ENCODE assay signal across 9 cellular contexts in genomic region chr12:49342066-49342913, GRCh38. TPM values are rescaled to one million over a fixed set of nuclear protein-coding genes. Genes with fewer than 3 reads are reported as not detected.
A peak's percentile ranks its signal among the peaks of the same experiment; 100 is the strongest.
DNase-seq lines count a peak whose midpoint lies in the region; ATAC-seq and TF ChIP-seq lines count a peak whose summit lies in the region.
"Had no signal": no experiment of that assay in that cellular context is flagged by ENCODE, and none has a peak within 500 bp of the region (broad histone marks: within the 10 kb centered on the region; RNA-seq: fewer than 3 reads in every experiment).

No MANE protein-coding gene starts in this region.

- CTCF ChIA-PET in Caco-2 (lab: Charles Lee) = interaction anchor here (0.6 to 2.9 kb wide), 5 partner anchors 10 to 941 kb away, joined by 3 to 36 read pairs (median 10); partner anchors contain the start of gene TROAP
- CTCF ChIA-PET in activated naive CD4-positive, alpha-beta T cell treated with anti-CD3 and anti-CD28 coated beads for 36 hours (lab: Charles Lee) = interaction anchor here (0.6 to 3.9 kb wide), 24 partner anchors 10 to 287 kb away, joined by 3 to 153 read pairs (median 5); partner anchors contain the start of genes PRPH, SPATS2 and TROAP

- H3K4me1 ChIP-seq in Caco-2 = peaks cover 4% of the 10 kb centered on the region
- peaks cover 15% of the 10 kb centered on the region for H3K4me1 ChIP-seq in Loucy (ENCODE audit: insufficient read depth, low read length, poor library complexity, severe bottlenecking)
- peaks cover 46% of the 10 kb centered on the region for H3K4me1 ChIP-seq in suprapubic skin

- H3F3A ChIP-seq in Loucy (ENCODE audit: low read depth) = no peaks in the 10 kb centered on the region

- H3K4me3 Mint-ChIP-seq in Caco-2 (ENCODE audit: unreplicated experiment) = no peak overlapping the region
- H3K4me3 Mint-ChIP-seq in activated naive CD4-positive, alpha-beta T cell treated with anti-CD3 and anti-CD28 coated beads for 36 hours = no peak overlapping the region

- H3K4me3 ChIP-seq in Caco-2 (ENCODE audit: low read depth, low read length) = no peak overlapping the region
- H3K4me3 ChIP-seq in Loucy (ENCODE audit: low read length, poor library complexity, severe bottlenecking) = no peak overlapping the region
- H3K4me3 ChIP-seq in suprapubic skin = peak overlapping the region; percentile 47

- intact Hi-C loops in Caco-2 (cut with micrococcal nuclease; ENCODE audit: unreplicated experiment) = no loop called here
- intact Hi-C loops in activated naive CD4-positive, alpha-beta T cell treated with anti-CD3 and anti-CD28 coated beads for 36 hours (cut with micrococcal nuclease) = loop anchor here (1.0 to 10.0 kb wide), 6 partner anchors 20 to 367 kb away; partner anchors contain the start of genes TUBA1C, WNT1 and WNT10B

- peaks cover 12% of the 10 kb centered on the region for H3K36me3 Mint-ChIP-seq in Caco-2 (ENCODE audit: insufficient read depth, unreplicated experiment)
- H3K36me3 Mint-ChIP-seq in activated naive CD4-positive, alpha-beta T cell treated with anti-CD3 and anti-CD28 coated beads for 36 hours (ENCODE audit: low read depth) = no peaks in the 10 kb centered on the region

- peaks cover 8% of the 10 kb centered on the region for H3K4me1 Mint-ChIP-seq in Caco-2 (ENCODE audit: low read depth, unreplicated experiment)
- H3K4me1 Mint-ChIP-seq in activated naive CD4-positive, alpha-beta T cell treated with anti-CD3 and anti-CD28 coated beads for 36 hours (ENCODE audit: low read depth) = peaks cover 48% of the 10 kb centered on the region

- H3K9me3 Mint-ChIP-seq in Caco-2 (ENCODE audit: unreplicated experiment) = no peaks in the 10 kb centered on the region
- H3K9me3 Mint-ChIP-seq in activated naive CD4-positive, alpha-beta T cell treated with anti-CD3 and anti-CD28 coated beads for 36 hours = no peaks in the 10 kb centered on the region

- TF ChIP-seq POLR2A in suprapubic skin (IDR thresholded peaks at IDR 0.05) = no peak

- WGBS in suprapubic skin = 2% methylated on average over 28 of the region's 58 CpGs

- DNase-seq in Caco-2 (peak; percentile 61 to 74), SK-N-DZ (ENCODE audit: low spot score) (peak; percentile 96), globus pallidus (ENCODE audit: low spot score) (peak; percentile 63), omental fat pad (ENCODE audit: low spot score) (no peak), suprapubic skin (ENCODE audit: low spot score in 2 of 2) (peak; percentile 82 to 85)
- peak; percentile 90 for DNase-seq in activated naive CD4-positive, alpha-beta T cell treated with anti-CD3 and anti-CD28 coated beads for 36 hours

- no peak overlapping the region for H3K27ac ChIP-seq in suprapubic skin

- POLR2A ChIA-PET in Caco-2 (lab: Charles Lee) = interaction anchor here (1.0 kb wide), 1 partner anchor 10 kb away, joined by 3 read pairs; no protein-coding TSS in a partner anchor

- H3K27me3 Mint-ChIP-seq in Caco-2 (ENCODE audit: insufficient read depth, unreplicated experiment) = no peaks in the 10 kb centered on the region
- H3K27me3 Mint-ChIP-seq in activated naive CD4-positive, alpha-beta T cell treated with anti-CD3 and anti-CD28 coated beads for 36 hours (ENCODE audit: low read depth) = peaks cover 78% of the 10 kb centered on the region

- H3K9me3 ChIP-seq in Caco-2 (no peaks in the 10 kb centered on the region), Loucy (ENCODE audit: insufficient read depth, low read depth, low read length) (no peaks in the 10 kb centered on the region), suprapubic skin (no peaks in the 10 kb centered on the region)

- H3K27me3 ChIP-seq in Caco-2 (replicated peaks; ENCODE audit: control insufficient read depth, insufficient read depth, low read length) (no peaks in the 10 kb centered on the region), Loucy (ENCODE audit: insufficient read depth, low read length, poor library complexity, severe bottlenecking) (no peaks in the 10 kb centered on the region), suprapubic skin (peaks cover 52% of the 10 kb centered on the region)

- no peaks in the 10 kb centered on the region for H3K79me2 ChIP-seq in Loucy (ENCODE audit: insufficient read depth, low read length)

- H3K27ac Mint-ChIP-seq in Caco-2 (ENCODE audit: unreplicated experiment) = no peak overlapping the region
- H3K27ac Mint-ChIP-seq in activated naive CD4-positive, alpha-beta T cell treated with anti-CD3 and anti-CD28 coated beads for 36 hours = no peak overlapping the region

- no peak for TF ChIP-seq EP300 in suprapubic skin (IDR thresholded peaks at IDR 0.05)

- no peak overlapping the region for H3K9ac ChIP-seq in Loucy (ENCODE audit: low read depth, low read length, poor library complexity, severe bottlenecking)

- H4K20me1 ChIP-seq in Loucy (ENCODE audit: insufficient read depth, low read length, poor library complexity, severe bottlenecking) = no peaks in the 10 kb centered on the region

- H3K4me2 ChIP-seq in Loucy (ENCODE audit: low read depth, low read length, poor library complexity, severe bottlenecking) = no peak overlapping the region

- H3K9me2 ChIP-seq in Loucy (replicated peaks; ENCODE audit: low read depth, low read length) = no peaks in the 10 kb centered on the region

- TF ChIP-seq CTCF in Caco-2 (IDR thresholded peaks at IDR 0.05; ENCODE audit: insufficient read depth in 1 of 2, low read depth in 1 of 2, low read length in 1 of 2, severe bottlenecking in 1 of 2, unreplicated experiment in 1 of 2) = peak; percentile 47 to 67
- TF ChIP-seq CTCF in Loucy (conservative IDR thresholded peaks at IDR 0.05; ENCODE audit: low read length) = peak; percentile 84
- TF ChIP-seq CTCF in omental fat pad (IDR thresholded peaks at IDR 0.05) = peak in 1 of 3 donors; percentile 10
- peak; percentile 50 to 89 for TF ChIP-seq CTCF in suprapubic skin (IDR thresholded peaks at IDR 0.05)

- no TSS peak for BruUV-seq in Caco-2 (replicated peaks; lab: Mats Ljungman, UMichigan)

- no peak overlapping the region for H2AFZ ChIP-seq in Loucy (ENCODE audit: low read length)

- ATAC-seq in GM21619 (IDR thresholded peaks at IDR 0.05; ENCODE audit: unreplicated experiment) (peak; percentile 56), omental fat pad (ENCODE audit: low FRiP score) (peak; percentile 70)

- no peaks in the 10 kb centered on the region for H3K36me3 ChIP-seq in Caco-2 (ENCODE audit: control insufficient read depth, insufficient read depth, low read length)
- H3K36me3 ChIP-seq in Loucy (ENCODE audit: insufficient read depth, low read length) = no peaks in the 10 kb centered on the region
- H3K36me3 ChIP-seq in suprapubic skin = no peaks in the 10 kb centered on the region

RNA-seq across cellular contexts. Expression of gene DNAJC22, which starts 4.4 kb away (rescaled TPM):
- 40.6 and 47.7 TPM in 2 replicates for total RNA-seq in Caco-2 (2022)
- polyA plus RNA-seq in SK-N-DZ (2014; cell fraction: cytosol; rRNA removed) = 2.2 and 2.4 TPM in 2 replicates
- polyA plus RNA-seq in SK-N-DZ (2014; cell fraction: nucleus; rRNA removed) = 2.3 and 2.4 TPM in 2 replicates
- not detected for total RNA-seq in activated naive CD4-positive, alpha-beta T cell treated with anti-CD3 and anti-CD28 coated beads for 36 hours
- 1 to 10 TPM in 3 of 4 donors, not detected in 1; 1.8 to 9.2 (median 3.0) TPM for total RNA-seq in omental fat pad
- total RNA-seq in suprapubic skin = 1 to 10 TPM in 2 of 4 donors, under 1 TPM in 2; 0.62 to 2.2 (median 1.1) TPM

RNA-seq across cellular contexts. Expression of gene C1QL4, which starts 5.3 kb away (rescaled TPM):
- total RNA-seq in Caco-2 (2022) (2.6 and 3.6 TPM in 2 replicates), omental fat pad (1 to 10 TPM in 1 of 4 donors, under 1 TPM in 1, not detected in 2; 0.65 to 1.1 TPM), suprapubic skin (1 to 10 TPM in 2 of 4 donors, under 1 TPM in 1, not detected in 1; 0.73 to 1.2 (median 1.1) TPM)
- polyA plus RNA-seq in SK-N-DZ (2014; cell fraction: cytosol; rRNA removed) = 28.5 and 41.0 TPM in 2 replicates
- 24.7 and 34.5 TPM in 2 replicates for polyA plus RNA-seq in SK-N-DZ (2014; cell fraction: nucleus; rRNA removed)
- not detected for total RNA-seq in activated naive CD4-positive, alpha-beta T cell treated with anti-CD3 and anti-CD28 coated beads for 36 hours
- polyA plus RNA-seq: adipose tissue had no signal

RNA-seq across cellular contexts. Expression of gene TROAP, which starts 19.2 kb away (rescaled TPM):
- total RNA-seq in Caco-2 (2022) (134 and 135 TPM in 2 replicates), omental fat pad (1 to 10 TPM in 1 of 4 donors, under 1 TPM in 1, not detected in 2; 0.37 to 1.6 TPM), suprapubic skin (10 to 100 TPM in 1 of 4 donors, 1 to 10 TPM in 3; 4.0 to 14.6 (median 5.9) TPM)
- polyA plus RNA-seq in SK-N-DZ (2014; cell fraction: cytosol; rRNA removed) = 51.9 and 59.1 TPM in 2 replicates
- polyA plus RNA-seq in SK-N-DZ (2014; cell fraction: nucleus; rRNA removed) = 145 and 224 TPM in 2 replicates
- total RNA-seq in activated naive CD4-positive, alpha-beta T cell treated with anti-CD3 and anti-CD28 coated beads for 36 hours = 10 to 100 TPM; 67.4 to 68.8 TPM

RNA-seq across cellular contexts. Expression of gene SPATS2, which starts 25.0 kb away (rescaled TPM):
- total RNA-seq in Caco-2 (2022) = 43.1 and 48.9 TPM in 2 replicates
- polyA plus RNA-seq in SK-N-DZ (2014; cell fraction: cytosol; rRNA removed) = 29.1 and 34.5 TPM in 2 replicates
- 14.8 and 27.8 TPM in 2 replicates for polyA plus RNA-seq in SK-N-DZ (2014; cell fraction: nucleus; rRNA removed)
- 1 to 10 TPM; 8.7 to 9.6 TPM for total RNA-seq in activated naive CD4-positive, alpha-beta T cell treated with anti-CD3 and anti-CD28 coated beads for 36 hours
- 10 to 100 TPM in 2 of 4 donors, 1 to 10 TPM in 2; 8.0 to 16.2 (median 9.7) TPM for total RNA-seq in omental fat pad
- 10 to 100 TPM; 22.7 to 42.6 (median 27.2) TPM for total RNA-seq in suprapubic skin

RNA-seq across cellular contexts. Expression of gene PRPH, which starts 47.3 kb away (rescaled TPM):
- total RNA-seq in Caco-2 (2022) = 3.2 and 4.9 TPM in 2 replicates
- 220 and 279 TPM in 2 replicates for polyA plus RNA-seq in SK-N-DZ (2014; cell fraction: cytosol; rRNA removed)
- polyA plus RNA-seq in SK-N-DZ (2014; cell fraction: nucleus; rRNA removed) = 428 and 449 TPM in 2 replicates
- not detected for total RNA-seq in activated naive CD4-positive, alpha-beta T cell treated with anti-CD3 and anti-CD28 coated beads for 36 hours
- 1 to 10 TPM; 1.3 to 4.4 (median 2.7) TPM for total RNA-seq in omental fat pad
- total RNA-seq in suprapubic skin = 1 to 10 TPM in 2 of 4 donors, not detected in 2; 1.1 to 1.5 TPM
